1 cellular context compared by ENCODE assay signal in genomic region chr15:59688888-59689625, GRCh38.
TF ChIP-seq lines count a peak whose summit lies in the region.

BNIP2 (minus strand) TSS chr15:59689320; CDS start chr15:59682457, 6,863 bp downstream.

TF ChIP-seq in HepG2, 621 proteins besides CTCF, POLR2A, EP300 and RAD21 (continued from another document and continues in another):
- no peak for TF ChIP-seq ZNF672 (CRISPR knock-in tag; IDR thresholded peaks at IDR 0.05)
- TF ChIP-seq ZFY (CRISPR knock-in tag; IDR thresholded peaks at IDR 0.05), result peak; percentile 99
- no peak for TF ChIP-seq NR2F6 (IDR thresholded peaks at IDR 0.05)
- TF ChIP-seq NR2F6 (CRISPR knock-in tag; IDR thresholded peaks at IDR 0.05), result peak; percentile 33; the same call in 1 of the 2 replicates
- TF ChIP-seq ZNF607 (CRISPR knock-in tag; IDR thresholded peaks at IDR 0.05; ENCODE audit: borderline replicate concordance), result peak; percentile 33; the same call in 1 of the 2 replicates
- peak; percentile 31; the same call in 1 of the 2 replicates for TF ChIP-seq ZBTB7B (CRISPR knock-in tag; IDR thresholded peaks at IDR 0.05)
- 0 out of 2 replicates have a peak, but pooled peaks have one; percentile 68 for TF ChIP-seq ZNF446 (CRISPR knock-in tag; IDR thresholded peaks at IDR 0.05)
- TF ChIP-seq ZNF570 (CRISPR knock-in tag; IDR thresholded peaks at IDR 0.05; ENCODE audit: borderline replicate concordance), result no peak
- 0 out of 2 replicates have a peak, but pooled peaks have one; percentile 1 for TF ChIP-seq ZNF510 (CRISPR knock-in tag; IDR thresholded peaks at IDR 0.05; ENCODE audit: low read depth)
- no peak for TF ChIP-seq ZBTB1 (CRISPR knock-in tag; IDR thresholded peaks at IDR 0.05; ENCODE audit: borderline replicate concordance)
- no peak for TF ChIP-seq MBNL3 (CRISPR knock-in tag; conservative IDR thresholded peaks at IDR 0.05)
- no peak for TF ChIP-seq ZNF260 (CRISPR knock-in tag; IDR thresholded peaks at IDR 0.05; ENCODE audit: borderline replicate concordance, low read depth)
- no peak for TF ChIP-seq MAFK (conservative IDR thresholded peaks at IDR 0.05 in 1 of 2, IDR thresholded peaks at IDR 0.05 in 1 of 2; ENCODE audit: low read length in 2 of 2)
- TF ChIP-seq EHMT2 (IDR thresholded peaks at IDR 0.05; ENCODE audit: borderline replicate concordance, low read depth, low read length), result no peak
- peak; percentile 76; the same call in 1 of the 2 replicates for TF ChIP-seq ZNF784 (CRISPR knock-in tag; IDR thresholded peaks at IDR 0.05; ENCODE audit: borderline replicate concordance)
- TF ChIP-seq HOXA9 (CRISPR knock-in tag; IDR thresholded peaks at IDR 0.05; ENCODE audit: borderline replicate concordance), result 0 out of 2 replicates have a peak, but pooled peaks have one; percentile 45
- peak; percentile 71; the same call in 1 of the 2 replicates for TF ChIP-seq SALL2 (CRISPR knock-in tag; IDR thresholded peaks at IDR 0.05)
- no peak for TF ChIP-seq JUNB (CRISPR knock-in tag; IDR thresholded peaks at IDR 0.05; ENCODE audit: borderline replicate concordance)
- TF ChIP-seq ZNF276 (CRISPR knock-in tag; IDR thresholded peaks at IDR 0.05; ENCODE audit: low read depth), result peak; percentile 47; the same call in 1 of the 2 replicates
- peak; percentile 84 for TF ChIP-seq ZNF639 (CRISPR knock-in tag; conservative IDR thresholded peaks at IDR 0.05)
- no peak for TF ChIP-seq RFXANK (CRISPR knock-in tag; IDR thresholded peaks at IDR 0.05)
- no peak for TF ChIP-seq RFX1 (IDR thresholded peaks at IDR 0.05)
- peak; percentile 48; the same call in 1 of the 2 replicates for TF ChIP-seq HNRNPL (IDR thresholded peaks at IDR 0.05; ENCODE audit: low read depth, low read length)
- peak; percentile 95 for TF ChIP-seq UBTF (CRISPR knock-in tag; IDR thresholded peaks at IDR 0.05)
- TF ChIP-seq ETV5 (CRISPR knock-in tag; IDR thresholded peaks at IDR 0.05; ENCODE audit: borderline replicate concordance), result peak; percentile 48; the same call in 1 of the 2 replicates
- peak; percentile 35 for TF ChIP-seq YY1 (IDR thresholded peaks at IDR 0.05; ENCODE audit: insufficient read depth, insufficient replicate concordance, low read depth, low read length)
- TF ChIP-seq MYC (CRISPR knock-in tag; IDR thresholded peaks at IDR 0.05; ENCODE audit: borderline replicate concordance), result peak; percentile 84
- TF ChIP-seq NCOA1 (CRISPR knock-in tag; IDR thresholded peaks at IDR 0.05), result no peak
- TF ChIP-seq CBX1 (IDR thresholded peaks at IDR 0.05; ENCODE audit: low read depth), result peak; percentile 86
- TF ChIP-seq ZNF367 (CRISPR knock-in tag; IDR thresholded peaks at IDR 0.05; ENCODE audit: borderline replicate concordance), result no peak
- TF ChIP-seq MAFF (IDR thresholded peaks at IDR 0.05; ENCODE audit: low read depth, low read length), result no peak
- TF ChIP-seq ZNF251 (CRISPR knock-in tag; IDR thresholded peaks at IDR 0.05), result no peak
- no peak for TF ChIP-seq TAF15 (IDR thresholded peaks at IDR 0.05; ENCODE audit: low read depth, low read length, poor library complexity, severe bottlenecking)
- TF ChIP-seq CBX5 (CRISPR knock-in tag; IDR thresholded peaks at IDR 0.05; ENCODE audit: borderline replicate concordance), result no peak; the same call in 1 of the 2 replicates
- no peak for TF ChIP-seq NFE2 (CRISPR knock-in tag; IDR thresholded peaks at IDR 0.05)
- TF ChIP-seq AKNA (CRISPR knock-in tag; IDR thresholded peaks at IDR 0.05; ENCODE audit: borderline replicate concordance), result no peak
- TF ChIP-seq ARNT (IDR thresholded peaks at IDR 0.05), result no peak
- no peak for TF ChIP-seq NPAS2 (CRISPR knock-in tag; IDR thresholded peaks at IDR 0.05; ENCODE audit: borderline replicate concordance)
- TF ChIP-seq SMAD9 (CRISPR knock-in tag; IDR thresholded peaks at IDR 0.05), result no peak
- no peak for TF ChIP-seq ZNF761 (CRISPR knock-in tag; conservative IDR thresholded peaks at IDR 0.05)
- TF ChIP-seq HMG20B (CRISPR knock-in tag; conservative IDR thresholded peaks at IDR 0.05), result no peak
- no peak for TF ChIP-seq RFX5 (IDR thresholded peaks at IDR 0.05; ENCODE audit: low read depth, low read length)
- TF ChIP-seq NCOR1 (IDR thresholded peaks at IDR 0.05; ENCODE audit: borderline replicate concordance, low read length), result no peak
- TF ChIP-seq ZNF660 (CRISPR knock-in tag; IDR thresholded peaks at IDR 0.05; ENCODE audit: borderline replicate concordance, low read depth), result no peak
- TF ChIP-seq ZFP41 (CRISPR knock-in tag; IDR thresholded peaks at IDR 0.05; ENCODE audit: borderline replicate concordance), result 0 out of 2 replicates have a peak, but pooled peaks have one; percentile 16
- no peak for TF ChIP-seq GTF3A (CRISPR knock-in tag; conservative IDR thresholded peaks at IDR 0.05)
- peak; percentile 95 for TF ChIP-seq KDM2A (CRISPR knock-in tag; IDR thresholded peaks at IDR 0.05; ENCODE audit: borderline replicate concordance, low read depth)
- peak; percentile 97 for TF ChIP-seq ZBTB7A (CRISPR knock-in tag; IDR thresholded peaks at IDR 0.05)
- TF ChIP-seq KMT2A (CRISPR knock-in tag; IDR thresholded peaks at IDR 0.05), result peak; percentile 88; the same call in 1 of the 2 replicates
- TF ChIP-seq TRIM24 (CRISPR knock-in tag; IDR thresholded peaks at IDR 0.05), result no peak
- TF ChIP-seq MAZ (IDR thresholded peaks at IDR 0.05; ENCODE audit: borderline replicate concordance, low read depth, low read length), result 0 out of 2 replicates have a peak, but pooled peaks have one; percentile 5
- TF ChIP-seq MAZ (CRISPR knock-in tag; IDR thresholded peaks at IDR 0.05; ENCODE audit: low read depth), result peak; percentile 65; the same call in 1 of the 2 replicates
- no peak for TF ChIP-seq MTF1 (CRISPR knock-in tag; IDR thresholded peaks at IDR 0.05)
- TF ChIP-seq ZNF180 (CRISPR knock-in tag; IDR thresholded peaks at IDR 0.05; ENCODE audit: borderline replicate concordance, low read depth), result no peak
- TF ChIP-seq ZC3H13 (CRISPR knock-in tag; IDR thresholded peaks at IDR 0.05), result no peak
- no peak for TF ChIP-seq PTBP1 (IDR thresholded peaks at IDR 0.05; ENCODE audit: low read depth, low read length, poor library complexity, severe bottlenecking)
- TF ChIP-seq ZNF879 (CRISPR knock-in tag; IDR thresholded peaks at IDR 0.05), result no peak
- 0 out of 2 replicates have a peak, but pooled peaks have one; percentile 48 for TF ChIP-seq ZHX1 (CRISPR knock-in tag; IDR thresholded peaks at IDR 0.05; ENCODE audit: low read depth)
- no peak for TF ChIP-seq ISL2 (CRISPR knock-in tag; IDR thresholded peaks at IDR 0.05)
- TF ChIP-seq PCBP1 (IDR thresholded peaks at IDR 0.05; ENCODE audit: borderline replicate concordance, low read depth, low read length), result no peak
